In the genomic region with DNA sequence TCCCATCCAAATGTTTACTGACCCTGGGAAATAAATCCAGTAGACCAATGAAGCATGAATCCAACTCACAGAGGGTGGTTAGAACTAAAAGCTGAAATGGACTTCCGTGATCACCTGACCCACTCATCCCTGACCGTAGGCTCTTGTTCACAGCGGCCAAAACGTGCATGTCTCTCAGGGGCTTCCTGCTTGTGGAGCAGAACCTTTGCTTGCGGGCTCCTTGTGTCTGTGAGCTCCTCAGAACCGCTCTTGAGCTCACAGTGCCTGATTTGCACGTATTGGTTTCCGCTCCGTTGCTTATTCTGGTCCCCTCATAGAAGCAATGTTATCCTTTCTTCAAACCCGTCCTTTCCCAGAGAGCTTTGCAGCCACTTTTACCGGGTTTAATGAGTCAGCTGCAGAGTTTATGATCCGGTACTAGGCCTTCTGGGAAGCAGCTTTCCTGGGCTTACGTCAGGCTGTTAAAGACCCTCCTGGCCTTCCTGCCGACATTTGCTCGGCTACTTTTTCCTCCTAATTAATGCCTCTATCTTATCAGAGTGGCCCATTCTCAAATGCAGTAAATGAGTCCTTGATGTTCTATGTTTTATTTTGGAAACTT, we compare ENCODE assay signal across 15 cellular contexts. TPM values are rescaled to one million over a fixed set of nuclear protein-coding genes. Genes with fewer than 3 reads are reported as not detected.
DNase-seq lines count a peak whose midpoint lies in the region; ATAC-seq, FAIRE-seq and TF ChIP-seq lines count a peak whose summit lies in the region.
"Had no signal": no experiment of that assay in that cellular context is flagged by ENCODE, and none has a peak within 500 bp of the region (broad histone marks: within the 10 kb centered on the region; RNA-seq: fewer than 3 reads in every experiment).

No MANE protein-coding gene starts in this region.

- no peaks in the 10 kb centered on the region for H3K79me2 ChIP-seq in HepG2 (ENCODE audit: insufficient read depth, low read length)

- no peaks in the 10 kb centered on the region for H3K27me3 Mint-ChIP-seq in stimulated activated naive CD8-positive, alpha-beta T cell treated with anti-CD3 and anti-CD28 coated beads, Interleukin-15, Interleukin-2, amounts not matched to agents 100 ng/mL and 50 ng/mL, for 24 hours
- H3K27me3 Mint-ChIP-seq in T-helper 2 cell treated with Interferon-gamma antibody and Interleukin-4, amounts not matched to agents 5 μg/mL and 100 μg/mL, for 36 hours (ENCODE audit: low read depth): no peaks in the 10 kb centered on the region

- H3K36me3 Mint-ChIP-seq in stimulated activated naive CD8-positive, alpha-beta T cell treated with anti-CD3 and anti-CD28 coated beads, Interleukin-15, Interleukin-2, amounts not matched to agents 100 ng/mL and 50 ng/mL, for 24 hours (ENCODE audit: low read depth): no peaks in the 10 kb centered on the region
- peaks cover 2% of the 10 kb centered on the region for H3K36me3 Mint-ChIP-seq in T-helper 2 cell treated with Interferon-gamma antibody and Interleukin-4, amounts not matched to agents 5 μg/mL and 100 μg/mL, for 36 hours (ENCODE audit: low read depth)

- no peaks in the 10 kb centered on the region for H3K36me3 ChIP-seq in HepG2 (replicated peaks in 1 of 2; ENCODE audit: control insufficient read depth in 1 of 2, insufficient read depth in 2 of 2, low read length in 2 of 2)
- no peaks in the 10 kb centered on the region for H3K36me3 ChIP-seq in uterus
- H3K36me3 ChIP-seq: Peyer's patch, suprapubic skin had no signal

- peaks cover 98% of the 10 kb centered on the region for H3K4me1 ChIP-seq in HepG2 (ENCODE audit: insufficient read depth, low read length)
- H3K4me1 ChIP-seq in uterus: no peaks in the 10 kb centered on the region
- H3K4me1 ChIP-seq: Peyer's patch, psoas muscle had no signal

- DNase-seq in stimulated activated naive CD8-positive, alpha-beta T cell treated with anti-CD3 and anti-CD28 coated beads, Interleukin-15, Interleukin-2, amounts not matched to agents 100 U/mL and 50 U/mL, for 24 hours: no peak
- DNase-seq in SK-N-DZ (ENCODE audit: low spot score): peak; percentile 9
- DNase-seq in HepG2 (ENCODE audit: low spot score): peak; percentile 83
- no peak for DNase-seq in T-helper 2 cell treated with Interferon-gamma antibody and Interleukin-4, amounts not matched to agents 5 μg/mL and 100 μg/mL, for 36 hours (ENCODE audit: low spot score)
- DNase-seq in uterus: no peak
- DNase-seq in GM19240 (ENCODE audit: insufficient read length, low spot score): no peak
- no peak for DNase-seq in activated T-cell treated with anti-CD3 and anti-CD28 coated beads, Interleukin-2, amount 50 U/mL, for 1 hour
- DNase-seq: effector CD4-positive, alpha-beta T cell; GF-D8; glutamatergic neuron; Peyer's patch; psoas muscle had no signal

- peaks cover 83% of the 10 kb centered on the region for H3K4me1 Mint-ChIP-seq in stimulated activated naive CD8-positive, alpha-beta T cell treated with anti-CD3 and anti-CD28 coated beads, Interleukin-15, Interleukin-2, amounts not matched to agents 100 ng/mL and 50 ng/mL, for 24 hours (ENCODE audit: low read depth)
- H3K4me1 Mint-ChIP-seq in T-helper 2 cell treated with Interferon-gamma antibody and Interleukin-4, amounts not matched to agents 5 μg/mL and 100 μg/mL, for 36 hours (ENCODE audit: low read depth): peaks cover 28% of the 10 kb centered on the region

- H4K20me1 ChIP-seq in HepG2 (ENCODE audit: insufficient read depth, low read length): no peaks in the 10 kb centered on the region

- peak overlapping the region; percentile 64 for H3K27ac Mint-ChIP-seq in stimulated activated naive CD8-positive, alpha-beta T cell treated with anti-CD3 and anti-CD28 coated beads, Interleukin-15, Interleukin-2, amounts not matched to agents 100 ng/mL and 50 ng/mL, for 24 hours
- no peak overlapping the region for H3K27ac Mint-ChIP-seq in T-helper 2 cell treated with Interferon-gamma antibody and Interleukin-4, amounts not matched to agents 5 μg/mL and 100 μg/mL, for 36 hours

- TF ChIP-seq POLR2A in HepG2 (IDR thresholded peaks at IDR 0.05; ENCODE audit: insufficient read depth in 1 of 2, low read depth in 2 of 2, low read length in 2 of 2) (no peak; a peak in 1 of 4 replicates), uterus (IDR thresholded peaks at IDR 0.05) (no peak)

- peak overlapping the region; percentile 46 to 68 (median 55) for H3K4me3 ChIP-seq in HepG2 (replicated peaks in 1 of 3; ENCODE audit: insufficient read depth in 1 of 3, low read depth in 2 of 3, low read length in 3 of 3)
- no peak overlapping the region for H3K4me3 ChIP-seq in uterus
- H3K4me3 ChIP-seq: Peyer's patch, psoas muscle, suprapubic skin had no signal

- BruUV-seq in HepG2 (replicated peaks; lab: Mats Ljungman, UMichigan): TSS peak; percentile 63

- no peak for TF ChIP-seq CTCF in HepG2 (CRISPR knock-in tag; IDR thresholded peaks at IDR 0.05)
- TF ChIP-seq CTCF in uterus (IDR thresholded peaks at IDR 0.05): no peak

- no peak for TF ChIP-seq RAD21 in HepG2 (CRISPR knock-in tag; IDR thresholded peaks at IDR 0.05)

- H2AFZ ChIP-seq in HepG2 (ENCODE audit: low read length): peak overlapping the region; percentile 94

- no peak for ATAC-seq in stimulated activated naive CD8-positive, alpha-beta T cell treated with anti-CD3 and anti-CD28 coated beads, Interleukin-15, Interleukin-2, amounts not matched to agents 100 U/mL and 50 U/mL, for 24 hours
- ATAC-seq in HepG2: peak; percentile 58
- ATAC-seq: psoas muscle had no signal

- no peak for TF ChIP-seq EP300 in HepG2 (IDR thresholded peaks at IDR 0.05; ENCODE audit: low read depth in 2 of 2, low read length in 2 of 2)
- TF ChIP-seq EP300 in HepG2 (CRISPR knock-in tag; IDR thresholded peaks at IDR 0.05; ENCODE audit: borderline replicate concordance): no peak

- intact Hi-C loops in HepG2 (cut with micrococcal nuclease; ENCODE audit: unreplicated experiment) (loop anchor here (5.0 kb wide), 1 partner anchor 60 kb away; no protein-coding TSS in a partner anchor), uterus (cut with DNase I; ENCODE audit: low total_unique reads) (no loop called here)

- H3K27ac ChIP-seq in HepG2 (ENCODE audit: extremely low read length, insufficient read depth, low read length) (peak overlapping the region; percentile 78), uterus (no peak overlapping the region)
- H3K27ac ChIP-seq: Peyer's patch, psoas muscle, suprapubic skin had no signal

- no peak for FAIRE-seq in HepG2 (lab: Jason Lieb, UNC)

- H3K9ac ChIP-seq in HepG2 (ENCODE audit: insufficient read depth, low read depth, low read length): peak overlapping the region; percentile 66

- H3K4me3 Mint-ChIP-seq in stimulated activated naive CD8-positive, alpha-beta T cell treated with anti-CD3 and anti-CD28 coated beads, Interleukin-15, Interleukin-2, amounts not matched to agents 100 ng/mL and 50 ng/mL, for 24 hours: no peak overlapping the region
- no peak overlapping the region for H3K4me3 Mint-ChIP-seq in T-helper 2 cell treated with Interferon-gamma antibody and Interleukin-4, amounts not matched to agents 5 μg/mL and 100 μg/mL, for 36 hours

- H3K9me3 ChIP-seq in HepG2 (ENCODE audit: low read length) (no peaks in the 10 kb centered on the region), uterus (no peaks in the 10 kb centered on the region)
- H3K9me3 ChIP-seq: Peyer's patch, psoas muscle, suprapubic skin had no signal

- CTCF ChIA-PET in HepG2 (lab: Yijun Ruan, JAX; ENCODE audit: low intra/inter-chr PET ratio, low total read pairs): no interaction called here

- H3K4me2 ChIP-seq in HepG2 (ENCODE audit: low read depth, low read length): peak overlapping the region; percentile 72

- in situ Hi-C loops in HepG2 (cut with HindIII; ENCODE audit: extremely low pct_ligation_motif_present, low pct_unique_long_range_greater_than_20kb): no loop called here

- H3K9me3 Mint-ChIP-seq in stimulated activated naive CD8-positive, alpha-beta T cell treated with anti-CD3 and anti-CD28 coated beads, Interleukin-15, Interleukin-2, amounts not matched to agents 100 ng/mL and 50 ng/mL, for 24 hours: peaks cover 5% of the 10 kb centered on the region
- no peaks in the 10 kb centered on the region for H3K9me3 Mint-ChIP-seq in T-helper 2 cell treated with Interferon-gamma antibody and Interleukin-4, amounts not matched to agents 5 μg/mL and 100 μg/mL, for 36 hours

- H3K27me3 ChIP-seq in HepG2 (ENCODE audit: control insufficient read depth in 1 of 2, insufficient read depth in 2 of 2, low read length in 2 of 2) (no peaks in the 10 kb centered on the region), uterus (no peaks in the 10 kb centered on the region)
- H3K27me3 ChIP-seq: Peyer's patch, suprapubic skin had no signal

- POLR2A ChIA-PET in HepG2 (lab: Yijun Ruan, JAX): interaction anchor here (0.9 to 5.7 kb wide), 19 partner anchors 8 to 397 kb away, joined by 3 to 93 read pairs (median 12); partner anchors contain the start of genes ADAM10, LIPC and MINDY2

- WGBS in HepG2 (ENCODE audit: low lambda C conversion rate): 8% methylated on average over 15 of the region's 15 CpGs

TF ChIP-seq in HepG2, 621 proteins besides CTCF, POLR2A, EP300 and RAD21 (continues in another document):
- peak; percentile 79 for TF ChIP-seq FOSL2 (CRISPR knock-in tag; IDR thresholded peaks at IDR 0.05)

RNA-seq across cellular contexts. Expression of gene LIPC, which starts 35.4 kb away (rescaled TPM):
- polyA plus RNA-seq in SK-N-DZ (2014; cell fraction: cytosol; rRNA removed): not detected in 2 replicates
- not detected in 2 replicates for polyA plus RNA-seq in SK-N-DZ (2014; cell fraction: nucleus; rRNA removed)
- total RNA-seq in HepG2 (2016; rRNA removed; fragmentation: Illumina TruSeq; extraction: Trizol): 15.0 and 26.0 TPM in 2 replicates
- 3.6 and 5.6 TPM in 2 replicates for total RNA-seq in HepG2 (2016; cell fraction: cytosol; rRNA removed; fragmentation: Illumina TruSeq; extraction: Trizol; ENCODE audit: low read depth)
- total RNA-seq in HepG2 (2016; cell fraction: insoluble cytoplasmic fraction; rRNA removed; fragmentation: Illumina TruSeq; extraction: Trizol): 14.4 and 27.2 TPM in 2 replicates
- 9.5 and 11.4 TPM in 2 replicates for total RNA-seq in HepG2 (2016; cell fraction: membrane; rRNA removed; fragmentation: Illumina TruSeq; extraction: Trizol)
- total RNA-seq in HepG2 (2016; cell fraction: nucleus; rRNA removed; fragmentation: Illumina TruSeq; extraction: Trizol): 31.9 and 35.6 TPM in 2 replicates
- 38.0 and 46.9 TPM in 2 replicates for polyA plus RNA-seq in HepG2 (2011; rRNA removed)
- 32.6 and 40.5 TPM in 2 replicates for polyA plus RNA-seq in HepG2 (2011; cell fraction: cytosol; rRNA removed)
- polyA plus RNA-seq in HepG2 (2011; cell fraction: nucleus; rRNA removed): 25.6 and 27.7 TPM in 2 replicates
- 28.9 and 34.2 TPM in 2 replicates for polyA plus RNA-seq in HepG2 (2012)
- 9.2 and 9.9 TPM in 2 replicates for polyA plus RNA-seq in HepG2 (2016; cell fraction: cytosol; fragmentation: Illumina TruSeq; extraction: Trizol; ENCODE audit: low read depth)
- 20.8 and 21.9 TPM in 2 replicates for polyA plus RNA-seq in HepG2 (2016; cell fraction: insoluble cytoplasmic fraction; fragmentation: Illumina TruSeq; extraction: Trizol; ENCODE audit: low read depth)
- 13.3 and 17.3 TPM in 2 replicates for polyA plus RNA-seq in HepG2 (2016; cell fraction: membrane; fragmentation: Illumina TruSeq; extraction: Trizol; ENCODE audit: low read depth)
- 46.6 and 49.7 TPM in 2 replicates for polyA plus RNA-seq in HepG2 (2016; cell fraction: nucleus; fragmentation: Illumina TruSeq; extraction: Trizol; ENCODE audit: insufficient read depth, low read depth)
- 66.7 TPM in 1 of 2 replicates, not detected in the other for polyA minus RNA-seq in HepG2 (2011; rRNA and poly(A)+ RNA removed; ENCODE audit: low replicate concordance)
- polyA minus RNA-seq in HepG2 (2011; cell fraction: cytosol; rRNA and poly(A)+ RNA removed): 17.8 and 19.8 TPM in 2 replicates
- 21.2 and 25.1 TPM in 2 replicates for polyA minus RNA-seq in HepG2 (2011; cell fraction: nucleus; rRNA and poly(A)+ RNA removed)
- total RNA-seq in uterus: under 1 TPM in 2 of 4 donors, not detected in 2; 0.28 to 0.51 TPM
- total RNA-seq: lung microvascular endothelial cell, psoas muscle had no signal

Comparison
In these comparisons a context has a peak if more than half of its experiments do, and no peak if none do; other contexts are left out.
1. DNase-seq: peak in SK-N-DZ (single experiment) and HepG2 (single experiment); none in stimulated activated naive CD8-positive, alpha-beta T cell treated with anti-CD3 and anti-CD28 coated beads, Interleukin-15, Interleukin-2, amounts not matched to agents 100 U/mL and 50 U/mL, for 24 hours (single experiment), T-helper 2 cell treated with Interferon-gamma antibody and Interleukin-4, amounts not matched to agents 5 μg/mL and 100 μg/mL, for 36 hours (single experiment), uterus (0 of 2), GM19240 (single experiment) and activated T-cell treated with anti-CD3 and anti-CD28 coated beads, Interleukin-2, amount 50 U/mL, for 1 hour (single experiment).
2. H3K4me3 ChIP-seq: peak in HepG2 (3 of 3); none in uterus (0 of 2).